In genomic region chr13:110431851-110432294, GRCh38 we compare ENCODE assay signal across 2 cellular contexts.
TF ChIP-seq lines count a peak whose summit lies in the region.

No MANE protein-coding gene starts in this region.

TF ChIP-seq in HepG2, 621 proteins besides CTCF, POLR2A, EP300 and RAD21:
- TF ChIP-seq AFF4 (CRISPR knock-in tag; IDR thresholded peaks at IDR 0.05) (no peak), TBP (CRISPR knock-in tag; IDR thresholded peaks at IDR 0.05) (no peak), ZNF788 (CRISPR knock-in tag; IDR thresholded peaks at IDR 0.05; ENCODE audit: borderline replicate concordance) (no peak), HOXA3 (CRISPR knock-in tag; IDR thresholded peaks at IDR 0.05) (no peak), GLI4 (CRISPR knock-in tag; IDR thresholded peaks at IDR 0.05; ENCODE audit: borderline replicate concordance) (no peak), HNF1B (CRISPR knock-in tag; IDR thresholded peaks at IDR 0.05) (no peak), ZNF207 (IDR thresholded peaks at IDR 0.05; ENCODE audit: borderline replicate concordance) (no peak), ZNF577 (CRISPR knock-in tag; IDR thresholded peaks at IDR 0.05; ENCODE audit: borderline replicate concordance, low read depth) (no peak), THYN1 (CRISPR knock-in tag; IDR thresholded peaks at IDR 0.05; ENCODE audit: borderline replicate concordance, low read depth) (no peak), BORCS8-MEF2B (CRISPR knock-in tag; IDR thresholded peaks at IDR 0.05) (no peak), ZFP82 (CRISPR knock-in tag; IDR thresholded peaks at IDR 0.05; ENCODE audit: borderline replicate concordance) (no peak), TCF7 (IDR thresholded peaks at IDR 0.05; ENCODE audit: low read depth) (no peak), ZBTB39 (CRISPR knock-in tag; IDR thresholded peaks at IDR 0.05) (no peak), HBP1 (CRISPR knock-in tag; IDR thresholded peaks at IDR 0.05; ENCODE audit: low read depth) (no peak), ZNF747 (CRISPR knock-in tag; IDR thresholded peaks at IDR 0.05; ENCODE audit: borderline replicate concordance) (no peak), ZNF12 (CRISPR knock-in tag; IDR thresholded peaks at IDR 0.05) (no peak), FOXP1 (IDR thresholded peaks at IDR 0.05) (no peak), FOXP1 (CRISPR knock-in tag; IDR thresholded peaks at IDR 0.05) (no peak), E2F2 (CRISPR knock-in tag; IDR thresholded peaks at IDR 0.05; ENCODE audit: borderline replicate concordance) (no peak), ZNF253 (CRISPR knock-in tag; IDR thresholded peaks at IDR 0.05; ENCODE audit: borderline replicate concordance) (no peak)

TF ChIP-seq in WTC11, 78 proteins besides CTCF, POLR2A, EP300 and RAD21 (continued from another document):
- TF ChIP-seq NR3C1 (CRISPR knock-in tag; conservative IDR thresholded peaks at IDR 0.05; ENCODE audit: low read depth), result no peak
- TF ChIP-seq ZNF232 (CRISPR knock-in tag; IDR thresholded peaks at IDR 0.05), result no peak
- TF ChIP-seq PRDM15 (CRISPR knock-in tag; IDR thresholded peaks at IDR 0.05), result no peak
- no peak for TF ChIP-seq ZNF121 (CRISPR knock-in tag; IDR thresholded peaks at IDR 0.05)
- no peak for TF ChIP-seq USF1 (CRISPR knock-in tag; IDR thresholded peaks at IDR 0.05)
- TF ChIP-seq ETV6 (CRISPR knock-in tag; IDR thresholded peaks at IDR 0.05), result no peak
- no peak for TF ChIP-seq KAT7 (CRISPR knock-in tag; IDR thresholded peaks at IDR 0.05; ENCODE audit: borderline replicate concordance)
- TF ChIP-seq NFE2L1 (CRISPR knock-in tag; IDR thresholded peaks at IDR 0.05), result no peak
- TF ChIP-seq E2F4 (CRISPR knock-in tag; IDR thresholded peaks at IDR 0.05; ENCODE audit: borderline replicate concordance, low read depth), result no peak
- no peak for TF ChIP-seq ZNF138 (CRISPR knock-in tag; conservative IDR thresholded peaks at IDR 0.05)
- TF ChIP-seq NR2C2 (CRISPR knock-in tag; IDR thresholded peaks at IDR 0.05), result no peak
- no peak for TF ChIP-seq GRHL2 (CRISPR knock-in tag; IDR thresholded peaks at IDR 0.05; ENCODE audit: insufficient replicate concordance, severe bottlenecking)
- no peak for TF ChIP-seq CDX4 (CRISPR knock-in tag; IDR thresholded peaks at IDR 0.05; ENCODE audit: borderline replicate concordance)
- no peak for TF ChIP-seq ZBTB43 (CRISPR knock-in tag; IDR thresholded peaks at IDR 0.05)
- no peak for TF ChIP-seq ATF1 (CRISPR knock-in tag; IDR thresholded peaks at IDR 0.05)
